ENCODE assay signal across 11 cellular contexts in genomic region chr3:36989000-36989399, GRCh38. TPM values are rescaled to one million over a fixed set of nuclear protein-coding genes. Genes with fewer than 3 reads are reported as not detected.
DNase-seq lines count a peak whose midpoint lies in the region; ATAC-seq and TF ChIP-seq lines count a peak whose summit lies in the region.
"Had no signal": no experiment of that assay in that cellular context is flagged by ENCODE, and none has a peak within 500 bp of the region (broad histone marks: within the 10 kb centered on the region; RNA-seq: fewer than 3 reads in every experiment).

No MANE protein-coding gene starts in this region.

- ATAC-seq in psoas muscle: no peak
- ATAC-seq in HG03159 (IDR thresholded peaks at IDR 0.05; ENCODE audit: unreplicated experiment): no peak
- no peak for ATAC-seq in HG03439 (IDR thresholded peaks at IDR 0.05; ENCODE audit: unreplicated experiment)
- ATAC-seq: body of pancreas had no signal

- H3K4me1 ChIP-seq in endocrine pancreas (ENCODE audit: control insufficient read depth, insufficient read depth, low read length) (peaks cover 40% of the 10 kb centered on the region), psoas muscle (peaks cover 39% of the 10 kb centered on the region)

- no peak for DNase-seq in GM06990 (ENCODE audit: extremely low read depth, insufficient read length)
- peak; percentile 17 for DNase-seq in NAMALWA (ENCODE audit: low spot score)
- no peak for DNase-seq in psoas muscle
- no peak for DNase-seq in activated CD4-positive, CD25-positive, alpha-beta regulatory T cell (lab: John Stamatoyannopoulos, UW)
- DNase-seq: activated CD4-positive, alpha-beta T cell treated with anti-CD3 and anti-CD28 coated beads for 48 hours; body of pancreas; NCI-H2029; ovary had no signal

- H3K27me3 ChIP-seq in GM06990 (replicated peaks; ENCODE audit: control insufficient read depth, insufficient read depth, low read length) (no peaks in the 10 kb centered on the region), endocrine pancreas (ENCODE audit: control insufficient read depth, insufficient read depth, low read length) (no peaks in the 10 kb centered on the region), psoas muscle (ENCODE audit: insufficient read depth in 3 of 3, low read length in 2 of 3) (no peaks in the 10 kb centered on the region)
- H3K27me3 ChIP-seq: body of pancreas, ovary had no signal

- intact Hi-C loops in psoas muscle (cut with DNase I): no loop called here

- no peaks in the 10 kb centered on the region for H3K9me3 ChIP-seq in endocrine pancreas (ENCODE audit: control insufficient read depth, low read length)
- H3K9me3 ChIP-seq in psoas muscle: no peaks in the 10 kb centered on the region
- H3K9me3 ChIP-seq: body of pancreas, ovary had no signal

- no peak overlapping the region for H3K27ac ChIP-seq in psoas muscle
- H3K27ac ChIP-seq: body of pancreas, ovary had no signal

- TF ChIP-seq CTCF in GM06990 (IDR thresholded peaks at IDR 0.05; ENCODE audit: insufficient read depth, low read length, poor library complexity, severe bottlenecking) (no peak), psoas muscle (IDR thresholded peaks at IDR 0.05) (no peak)

- H3K4me3 ChIP-seq in GM06990 (replicated peaks; ENCODE audit: low read depth, low read length) (peak overlapping the region; percentile 85), endocrine pancreas (ENCODE audit: control insufficient read depth, insufficient read depth, low read length) (peak overlapping the region; percentile 95), psoas muscle (peak overlapping the region; percentile 79)
- H3K4me3 ChIP-seq: body of pancreas, ovary had no signal

- H3K9ac ChIP-seq in endocrine pancreas (ENCODE audit: control insufficient read depth, insufficient read depth, low read length): no peak overlapping the region

- H3K36me3 ChIP-seq in GM06990 (ENCODE audit: control insufficient read depth, insufficient read depth, low read length) (peaks cover 7% of the 10 kb centered on the region), endocrine pancreas (ENCODE audit: control insufficient read depth, insufficient read depth, low read length) (no peaks in the 10 kb centered on the region), psoas muscle (ENCODE audit: insufficient read depth in 1 of 2, low read depth in 1 of 2) (peaks cover 6 to 48% of the 10 kb centered on the region in 2 donors)
- H3K36me3 ChIP-seq: ovary had no signal

- WGBS in psoas muscle, 3 donors: 84 to 87% (median 84%) methylated on average over 3 of the region's 3 CpGs

RNA-seq across cellular contexts. Expression of gene EPM2AIP1, which starts 3.9 kb away (rescaled TPM):
- total RNA-seq in psoas muscle: 10 to 100 TPM; 11.3 to 22.9 (median 16.3) TPM
- 10 to 100 TPM in 1 of 3 donors, 1 to 10 TPM in 2; 2.5 to 12.3 (median 3.6) TPM for polyA plus RNA-seq in psoas muscle

RNA-seq across cellular contexts. Expression of gene MLH1, which starts 4.3 kb away (rescaled TPM):
- 10 to 100 TPM; 32.5 to 37.7 (median 35.6) TPM for total RNA-seq in psoas muscle
- polyA plus RNA-seq in psoas muscle: 10 to 100 TPM; 26.5 to 30.3 (median 29.1) TPM

RNA-seq across cellular contexts. Expression of gene TRANK1, which starts 44.1 kb away (rescaled TPM):
- total RNA-seq in psoas muscle: 1 to 10 TPM in 3 of 4 donors, under 1 TPM in 1; 0.63 to 4.5 (median 1.9) TPM
- polyA plus RNA-seq in psoas muscle: under 1 TPM; 0.28 to 0.60 (median 0.43) TPM
